Comparison of ENCODE assay signal across 25 cellular contexts in the genomic region with DNA sequence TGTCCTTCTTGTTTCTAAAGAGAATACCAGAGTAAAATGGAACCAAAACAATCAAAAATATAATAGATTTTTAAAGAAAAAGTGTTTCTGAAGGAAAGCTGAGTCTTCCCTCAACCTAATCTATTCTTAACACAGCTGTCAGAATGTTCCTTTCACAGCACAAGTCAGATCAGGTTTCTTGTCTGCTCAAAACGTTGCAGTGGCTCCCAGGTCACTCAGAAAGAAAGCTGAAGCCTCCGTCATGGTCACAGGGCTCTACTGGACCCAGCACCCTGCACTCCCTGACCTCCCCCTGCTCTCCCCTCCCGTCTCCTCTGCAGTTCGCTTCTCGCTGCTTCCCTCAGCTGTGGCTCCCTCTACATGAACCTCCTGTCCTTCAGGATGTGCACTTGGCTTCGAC.
DNase-seq lines count a peak whose midpoint lies in the region; ATAC-seq, FAIRE-seq and TF ChIP-seq lines count a peak whose summit lies in the region.
"Had no signal": no experiment of that assay in that cellular context is flagged by ENCODE, and none has a peak within 500 bp of the region (broad histone marks: within the 10 kb centered on the region; RNA-seq: fewer than 3 reads in every experiment).

No MANE protein-coding gene starts in this region.

- TF ChIP-seq CTCF in IMR-90 (conservative IDR thresholded peaks at IDR 0.05; ENCODE audit: low read depth, low read length) (no peak), parathyroid adenoma (IDR thresholded peaks at IDR 0.05) (no peak)

- in situ Hi-C loops in IMR-90 (cut with MboI; ENCODE audit: low sequenced_read_pairs): no loop called here

- no peak overlapping the region for H3K4ac ChIP-seq in IMR-90 (ENCODE audit: low read depth, low read length)

- dilution Hi-C loops in IMR-90 (cut with HindIII; ENCODE audit: low sequenced_read_pairs, unreplicated experiment): no loop called here

- no peak overlapping the region for H3K23ac ChIP-seq in IMR-90 (ENCODE audit: low read depth, low read length)

- H4K20me1 ChIP-seq in IMR-90 (ENCODE audit: insufficient read depth, low read length): no peaks in the 10 kb centered on the region
- H4K20me1 ChIP-seq: BLaER1 treated with 17β-estradiol and CSF1 and Interleukin-3, amounts not matched to agents 10 nM and 100 nM had no signal

- TF ChIP-seq POLR2A in IMR-90 (IDR thresholded peaks at IDR 0.05; ENCODE audit: low read depth, low read length) (no peak), GM12892 (IDR thresholded peaks at IDR 0.05; ENCODE audit: low read depth, low read length) (no peak)

- H2BK15ac ChIP-seq in IMR-90 (ENCODE audit: low read depth, low read length): no peak overlapping the region

- no peak overlapping the region for H4K91ac ChIP-seq in IMR-90 (ENCODE audit: insufficient read depth, low read depth, low read length)

- H3K27ac ChIP-seq in IMR-90 (ENCODE audit: insufficient read depth, low read length) (no peak overlapping the region), parathyroid adenoma (no peak overlapping the region)
- H3K27ac ChIP-seq: A549; BLaER1 treated with 17β-estradiol and CSF1 and Interleukin-3, amounts not matched to agents 10 nM and 100 nM; GM23248 had no signal

- no peak overlapping the region for H2BK120ac ChIP-seq in IMR-90 (ENCODE audit: low read depth, low read length)

- H3K9me3 ChIP-seq in IMR-90 (ENCODE audit: control insufficient read depth, insufficient read depth, low read length) (no peaks in the 10 kb centered on the region), parathyroid adenoma (ENCODE audit: control insufficient read depth, low read length) (no peaks in the 10 kb centered on the region)
- H3K9me3 ChIP-seq: A549; BE2C; BLaER1 treated with 17β-estradiol and CSF1 and Interleukin-3, amounts not matched to agents 10 nM and 100 nM had no signal

- no peaks in the 10 kb centered on the region for H3K79me2 ChIP-seq in parathyroid adenoma

- H3K4me1 ChIP-seq in IMR-90 (ENCODE audit: control insufficient read depth, insufficient read depth, low read length) (no peaks in the 10 kb centered on the region; the same call in 1 of the 2 replicates), parathyroid adenoma (no peaks in the 10 kb centered on the region)
- H3K4me1 ChIP-seq: A549; BE2C; BLaER1 treated with 17β-estradiol and CSF1 and Interleukin-3, amounts not matched to agents 10 nM and 100 nM had no signal

- POLR2A ChIA-PET in IMR-90 (lab: Charles Lee; ENCODE audit: unreplicated experiment): no interaction called here

- H4K8ac ChIP-seq in IMR-90 (ENCODE audit: low read depth in 2 of 2, low read length in 2 of 2): no peak overlapping the region

- H3K4me3 ChIP-seq in IMR-90 (ENCODE audit: insufficient read depth, low read depth, low read length) (no peak overlapping the region), parathyroid adenoma (ENCODE audit: low read depth, low read length) (no peak overlapping the region)
- H3K4me3 ChIP-seq: A549; BLaER1 treated with 17β-estradiol and CSF1 and Interleukin-3, amounts not matched to agents 10 nM and 100 nM; GM12878; GM23248 had no signal

- intact Hi-C loops in IMR-90 (cut with micrococcal nuclease): no loop called here

- H3K18ac ChIP-seq in IMR-90 (ENCODE audit: low read depth, low read length): no peak overlapping the region

- WGBS in IMR-90 (ENCODE audit: extremely low coverage in 2 of 2, insufficient read length in 1 of 2), 2 experiments: 26% methylated on average over 3 of the region's 6 CpGs; no CpG with 5 or more reads in 1 of the 2 experiments

- H2AFZ ChIP-seq in IMR-90 (replicated peaks; ENCODE audit: low read length, poor library complexity): peak overlapping the region; percentile 33
- peak overlapping the region; percentile 2 for H2AFZ ChIP-seq in parathyroid adenoma
- H2AFZ ChIP-seq: GM23248 had no signal

- DNase-seq in IMR-90 (no peak), left kidney (ENCODE audit: low read depth, low spot score) (peak; percentile 65), GM12892 (ENCODE audit: insufficient read length) (no peak)
- DNase-seq: 8988T; ACHN; AML-193; BE2C; CD4-positive, alpha-beta T cell; CD8-positive, alpha-beta memory T cell; DMS 273 treated with DMSO at 0.1 percent for 48 hours; DMS79; EL; GDM1; GM23248; H7; HCEC 1CT had no signal

- CTCF ChIA-PET in IMR-90 (lab: Yijun Ruan, JAX): no interaction called here

- H2BK20ac ChIP-seq in IMR-90 (ENCODE audit: low read depth, low read length): no peak overlapping the region

- no peaks in the 10 kb centered on the region for H3K79me1 ChIP-seq in IMR-90 (ENCODE audit: low read depth in 1 of 2, low read length in 2 of 2)

- ATAC-seq in IMR-90 (ENCODE audit: low read depth): no peak
- ATAC-seq in HG03095 (IDR thresholded peaks at IDR 0.05; ENCODE audit: unreplicated experiment): no peak
- no peak for ATAC-seq in GM19463 (IDR thresholded peaks at IDR 0.05; ENCODE audit: unreplicated experiment)
- ATAC-seq: A549, GM12878 had no signal

- no peak overlapping the region for H2AK5ac ChIP-seq in IMR-90 (ENCODE audit: low read depth, low read length)

- no TSS peak for BruUV-seq in IMR-90 (replicated peaks; lab: Mats Ljungman, UMichigan)

- H3K14ac ChIP-seq in IMR-90 (replicated peaks; ENCODE audit: low read depth, low read length): no peak overlapping the region

- H4K5ac ChIP-seq in IMR-90 (ENCODE audit: low read depth, low read length): no peak overlapping the region

- no peaks in the 10 kb centered on the region for H3K9me1 ChIP-seq in IMR-90 (ENCODE audit: insufficient read depth, low read length)

- TF ChIP-seq RAD21 in IMR-90 (IDR thresholded peaks at IDR 0.05; ENCODE audit: low read length): no peak

- H3K4me2 ChIP-seq in IMR-90 (ENCODE audit: low read depth, low read length) (no peak overlapping the region), parathyroid adenoma (ENCODE audit: low read length) (no peak overlapping the region)
- H3K4me2 ChIP-seq: A549; BLaER1 treated with 17β-estradiol and CSF1 and Interleukin-3, amounts not matched to agents 10 nM and 100 nM had no signal

- no peak for FAIRE-seq in GM12892 (lab: Jason Lieb, UNC)
- FAIRE-seq: A549, D721Med, GM12878, GM18507, H1 had no signal

- no peak overlapping the region for H2BK5ac ChIP-seq in IMR-90 (ENCODE audit: low read depth, low read length, poor library complexity, severe bottlenecking)

- H3K9ac ChIP-seq in IMR-90 (ENCODE audit: low read depth, low read length): no peak overlapping the region
- no peak overlapping the region for H3K9ac ChIP-seq in parathyroid adenoma
- H3K9ac ChIP-seq: BLaER1 treated with 17β-estradiol and CSF1 and Interleukin-3, amounts not matched to agents 10 nM and 100 nM; GM23248 had no signal

- no peaks in the 10 kb centered on the region for H3K36me3 ChIP-seq in IMR-90 (ENCODE audit: control insufficient read depth, insufficient read depth, low read length)
- H3K36me3 ChIP-seq in parathyroid adenoma (ENCODE audit: control insufficient read depth, insufficient read depth, low read length): no peaks in the 10 kb centered on the region
- H3K36me3 ChIP-seq: BE2C; BLaER1 treated with 17β-estradiol and CSF1 and Interleukin-3, amounts not matched to agents 10 nM and 100 nM had no signal

- H3K56ac ChIP-seq in IMR-90 (ENCODE audit: extremely low read depth, insufficient read depth, low read length): no peak overlapping the region

- H3K27me3 ChIP-seq in IMR-90 (ENCODE audit: control insufficient read depth, insufficient read depth, low read length) (peaks cover 3% of the 10 kb centered on the region), parathyroid adenoma (ENCODE audit: control insufficient read depth, insufficient read depth, low read length) (no peaks in the 10 kb centered on the region)
- H3K27me3 ChIP-seq: BE2C; BLaER1 treated with 17β-estradiol and CSF1 and Interleukin-3, amounts not matched to agents 10 nM and 100 nM had no signal

- no peak overlapping the region for H2AK9ac ChIP-seq in IMR-90 (replicated peaks; ENCODE audit: low read depth, low read length, poor library complexity)

TF ChIP-seq in IMR-90, 13 proteins besides CTCF, POLR2A, EP300 and RAD21:
- TF ChIP-seq CHD1 (IDR thresholded peaks at IDR 0.05; ENCODE audit: low read depth, low read length) (no peak), NFE2L2 (IDR thresholded peaks at IDR 0.05; ENCODE audit: low read depth, low read length) (no peak), CEBPB (IDR thresholded peaks at IDR 0.05; ENCODE audit: low read depth, low read length) (no peak), SMC3 (IDR thresholded peaks at IDR 0.05; ENCODE audit: low read depth, low read length) (no peak), MAFK (IDR thresholded peaks at IDR 0.05; ENCODE audit: low read depth, low read length) (no peak), RFX5 (IDR thresholded peaks at IDR 0.05; ENCODE audit: low read depth, low read length) (no peak), MXI1 (IDR thresholded peaks at IDR 0.05; ENCODE audit: borderline replicate concordance, low read depth, low read length) (no peak), MAZ (IDR thresholded peaks at IDR 0.05; ENCODE audit: borderline replicate concordance, low read depth, low read length) (no peak), BHLHE40 (IDR thresholded peaks at IDR 0.05; ENCODE audit: low read depth, low read length) (no peak), RCOR1 (IDR thresholded peaks at IDR 0.05; ENCODE audit: insufficient replicate concordance, low read length) (no peak)
- TF ChIP-seq, protein P1, sequence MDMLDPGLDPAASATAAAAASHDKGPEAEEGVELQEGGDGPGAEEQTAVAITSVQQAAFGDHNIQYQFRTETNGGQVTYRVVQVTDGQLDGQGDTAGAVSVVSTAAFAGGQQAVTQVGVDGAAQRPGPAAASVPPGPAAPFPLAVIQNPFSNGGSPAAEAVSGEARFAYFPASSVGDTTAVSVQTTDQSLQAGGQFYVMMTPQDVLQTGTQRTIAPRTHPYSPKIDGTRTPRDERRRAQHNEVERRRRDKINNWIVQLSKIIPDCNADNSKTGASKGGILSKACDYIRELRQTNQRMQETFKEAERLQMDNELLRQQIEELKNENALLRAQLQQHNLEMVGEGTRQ (IDR thresholded peaks at IDR 0.05; ENCODE audit: low read depth, low read length): no peak
- TF ChIP-seq, protein P2, sequence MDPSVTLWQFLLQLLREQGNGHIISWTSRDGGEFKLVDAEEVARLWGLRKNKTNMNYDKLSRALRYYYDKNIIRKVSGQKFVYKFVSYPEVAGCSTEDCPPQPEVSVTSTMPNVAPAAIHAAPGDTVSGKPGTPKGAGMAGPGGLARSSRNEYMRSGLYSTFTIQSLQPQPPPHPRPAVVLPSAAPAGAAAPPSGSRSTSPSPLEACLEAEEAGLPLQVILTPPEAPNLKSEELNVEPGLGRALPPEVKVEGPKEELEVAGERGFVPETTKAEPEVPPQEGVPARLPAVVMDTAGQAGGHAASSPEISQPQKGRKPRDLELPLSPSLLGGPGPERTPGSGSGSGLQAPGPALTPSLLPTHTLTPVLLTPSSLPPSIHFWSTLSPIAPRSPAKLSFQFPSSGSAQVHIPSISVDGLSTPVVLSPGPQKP (IDR thresholded peaks at IDR 0.05; ENCODE audit: borderline replicate concordance, low read depth, low read length): no peak
